In the genomic region with DNA sequence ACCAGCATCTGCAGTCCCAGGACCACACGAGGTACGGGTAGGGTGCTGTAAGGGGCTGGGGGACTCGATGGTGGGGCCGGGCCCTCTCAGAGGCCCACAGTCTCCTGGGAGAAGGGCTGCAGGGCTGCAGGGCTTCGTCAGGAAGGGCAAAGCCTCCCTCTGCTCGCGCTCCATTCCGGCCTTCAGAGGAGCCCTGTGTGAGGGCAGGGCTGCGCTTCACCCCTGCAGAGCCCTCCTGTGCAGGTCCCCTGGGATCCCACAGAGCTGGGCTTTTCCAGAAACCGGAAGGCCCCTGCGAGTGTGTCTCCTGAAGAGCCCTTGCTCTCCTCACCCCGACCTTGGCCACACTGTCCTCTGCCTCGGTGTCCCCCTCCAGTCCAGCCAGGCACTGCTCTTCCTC, we compare ENCODE assay signal across 2 cellular contexts.
TF ChIP-seq lines count a peak whose summit lies in the region.

No MANE protein-coding gene starts in this region.

TF ChIP-seq in HepG2, 621 proteins besides CTCF, POLR2A, EP300 and RAD21 (continues in another document):
- TF ChIP-seq, protein P1, sequence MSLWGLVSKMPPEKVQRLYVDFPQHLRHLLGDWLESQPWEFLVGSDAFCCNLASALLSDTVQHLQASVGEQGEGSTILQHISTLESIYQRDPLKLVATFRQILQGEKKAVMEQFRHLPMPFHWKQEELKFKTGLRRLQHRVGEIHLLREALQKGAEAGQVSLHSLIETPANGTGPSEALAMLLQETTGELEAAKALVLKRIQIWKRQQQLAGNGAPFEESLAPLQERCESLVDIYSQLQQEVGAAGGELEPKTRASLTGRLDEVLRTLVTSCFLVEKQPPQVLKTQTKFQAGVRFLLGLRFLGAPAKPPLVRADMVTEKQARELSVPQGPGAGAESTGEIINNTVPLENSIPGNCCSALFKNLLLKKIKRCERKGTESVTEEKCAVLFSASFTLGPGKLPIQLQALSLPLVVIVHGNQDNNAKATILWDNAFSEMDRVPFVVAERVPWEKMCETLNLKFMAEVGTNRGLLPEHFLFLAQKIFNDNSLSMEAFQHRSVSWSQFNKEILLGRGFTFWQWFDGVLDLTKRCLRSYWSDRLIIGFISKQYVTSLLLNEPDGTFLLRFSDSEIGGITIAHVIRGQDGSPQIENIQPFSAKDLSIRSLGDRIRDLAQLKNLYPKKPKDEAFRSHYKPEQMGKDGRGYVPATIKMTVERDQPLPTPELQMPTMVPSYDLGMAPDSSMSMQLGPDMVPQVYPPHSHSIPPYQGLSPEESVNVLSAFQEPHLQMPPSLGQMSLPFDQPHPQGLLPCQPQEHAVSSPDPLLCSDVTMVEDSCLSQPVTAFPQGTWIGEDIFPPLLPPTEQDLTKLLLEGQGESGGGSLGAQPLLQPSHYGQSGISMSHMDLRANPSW (CRISPR knock-in tag; IDR thresholded peaks at IDR 0.05; ENCODE audit: borderline replicate concordance): no peak
- no peak for TF ChIP-seq ZNF580 (CRISPR knock-in tag; IDR thresholded peaks at IDR 0.05; ENCODE audit: borderline replicate concordance, low read depth)
- no peak for TF ChIP-seq ELF1 (CRISPR knock-in tag; IDR thresholded peaks at IDR 0.05)
- TF ChIP-seq BRCA1 (CRISPR knock-in tag; IDR thresholded peaks at IDR 0.05): no peak
- no peak for TF ChIP-seq THAP11 (CRISPR knock-in tag; IDR thresholded peaks at IDR 0.05)
- TF ChIP-seq HNF1A (IDR thresholded peaks at IDR 0.05; ENCODE audit: low read depth): no peak
- 0 out of 2 replicates have a peak, but pooled peaks have one; percentile 22 for TF ChIP-seq HNF1A (CRISPR knock-in tag; IDR thresholded peaks at IDR 0.05; ENCODE audit: borderline replicate concordance)
- peak; percentile 15; the same call in 1 of the 2 replicates for TF ChIP-seq ZBTB33 (CRISPR knock-in tag; IDR thresholded peaks at IDR 0.05)
- no peak for TF ChIP-seq ZNF563 (CRISPR knock-in tag; IDR thresholded peaks at IDR 0.05)
- TF ChIP-seq, protein P2, sequence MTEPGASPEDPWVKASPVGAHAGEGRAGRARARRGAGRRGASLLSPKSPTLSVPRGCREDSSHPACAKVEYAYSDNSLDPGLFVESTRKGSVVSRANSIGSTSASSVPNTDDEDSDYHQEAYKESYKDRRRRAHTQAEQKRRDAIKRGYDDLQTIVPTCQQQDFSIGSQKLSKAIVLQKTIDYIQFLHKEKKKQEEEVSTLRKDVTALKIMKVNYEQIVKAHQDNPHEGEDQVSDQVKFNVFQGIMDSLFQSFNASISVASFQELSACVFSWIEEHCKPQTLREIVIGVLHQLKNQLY (CRISPR knock-in tag; IDR thresholded peaks at IDR 0.05): no peak
- no peak for TF ChIP-seq ZNF484 (CRISPR knock-in tag; IDR thresholded peaks at IDR 0.05; ENCODE audit: borderline replicate concordance, low read depth)
- no peak for TF ChIP-seq ZFP82 (CRISPR knock-in tag; IDR thresholded peaks at IDR 0.05; ENCODE audit: borderline replicate concordance)

TF ChIP-seq in HEK293, 187 proteins besides CTCF, POLR2A, EP300 and RAD21:
- TF ChIP-seq, protein P3, sequence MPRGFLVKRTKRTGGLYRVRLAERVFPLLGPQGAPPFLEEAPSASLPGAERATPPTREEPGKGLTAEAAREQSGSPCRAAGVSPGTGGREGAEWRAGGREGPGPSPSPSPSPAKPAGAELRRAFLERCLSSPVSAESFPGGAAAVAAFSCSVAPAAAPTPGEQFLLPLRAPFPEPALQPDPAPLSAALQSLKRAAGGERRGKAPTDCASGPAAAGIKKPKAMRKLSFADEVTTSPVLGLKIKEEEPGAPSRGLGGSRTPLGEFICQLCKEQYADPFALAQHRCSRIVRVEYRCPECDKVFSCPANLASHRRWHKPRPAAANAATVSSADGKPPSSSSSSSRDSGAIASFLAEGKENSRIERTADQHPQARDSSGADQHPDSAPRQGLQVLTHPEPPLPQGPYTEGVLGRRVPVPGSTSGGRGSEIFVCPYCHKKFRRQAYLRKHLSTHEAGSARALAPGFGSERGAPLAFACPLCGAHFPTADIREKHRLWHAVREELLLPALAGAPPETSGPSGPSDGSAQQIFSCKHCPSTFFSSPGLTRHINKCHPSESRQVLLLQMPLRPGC (tag by site-specific recombination; IDR thresholded peaks at IDR 0.05): no peak
- TF ChIP-seq WT1 (tag by site-specific recombination; IDR thresholded peaks at IDR 0.05) (no peak), ZNF621 (tag by site-specific recombination; IDR thresholded peaks at IDR 0.05) (no peak), SALL2 (tag by site-specific recombination; IDR thresholded peaks at IDR 0.05; ENCODE audit: borderline replicate concordance) (no peak), OSR2 (tag by site-specific recombination; IDR thresholded peaks at IDR 0.05) (no peak), ZNF544 (tag by site-specific recombination; IDR thresholded peaks at IDR 0.05) (no peak), ZNF76 (tag by site-specific recombination; IDR thresholded peaks at IDR 0.05; ENCODE audit: borderline replicate concordance, low read depth) (no peak), ZNF785 (tag by site-specific recombination; IDR thresholded peaks at IDR 0.05) (no peak), ZSCAN16 (tag by site-specific recombination; IDR thresholded peaks at IDR 0.05) (no peak), ZNF529 (tag by site-specific recombination; IDR thresholded peaks at IDR 0.05; ENCODE audit: insufficient replicate concordance) (no peak), GLIS1 (tag by site-specific recombination; IDR thresholded peaks at IDR 0.05) (peak; percentile 80), ZNF169 (tag by site-specific recombination; IDR thresholded peaks at IDR 0.05) (no peak), GLIS2 (tag by site-specific recombination; IDR thresholded peaks at IDR 0.05) (peak; percentile 28; the same call in 1 of the 2 replicates)
- TF ChIP-seq, protein P4, sequence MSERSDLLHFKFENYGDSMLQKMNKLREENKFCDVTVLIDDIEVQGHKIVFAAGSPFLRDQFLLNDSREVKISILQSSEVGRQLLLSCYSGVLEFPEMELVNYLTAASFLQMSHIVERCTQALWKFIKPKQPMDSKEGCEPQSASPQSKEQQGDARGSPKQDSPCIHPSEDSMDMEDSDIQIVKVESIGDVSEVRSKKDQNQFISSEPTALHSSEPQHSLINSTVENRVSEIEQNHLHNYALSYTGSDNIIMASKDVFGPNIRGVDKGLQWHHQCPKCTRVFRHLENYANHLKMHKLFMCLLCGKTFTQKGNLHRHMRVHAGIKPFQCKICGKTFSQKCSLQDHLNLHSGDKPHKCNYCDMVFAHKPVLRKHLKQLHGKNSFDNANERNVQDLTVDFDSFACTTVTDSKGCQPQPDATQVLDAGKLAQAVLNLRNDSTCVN (tag by site-specific recombination; optimal IDR thresholded peaks at IDR 0.05): no peak
